In the genomic region with DNA sequence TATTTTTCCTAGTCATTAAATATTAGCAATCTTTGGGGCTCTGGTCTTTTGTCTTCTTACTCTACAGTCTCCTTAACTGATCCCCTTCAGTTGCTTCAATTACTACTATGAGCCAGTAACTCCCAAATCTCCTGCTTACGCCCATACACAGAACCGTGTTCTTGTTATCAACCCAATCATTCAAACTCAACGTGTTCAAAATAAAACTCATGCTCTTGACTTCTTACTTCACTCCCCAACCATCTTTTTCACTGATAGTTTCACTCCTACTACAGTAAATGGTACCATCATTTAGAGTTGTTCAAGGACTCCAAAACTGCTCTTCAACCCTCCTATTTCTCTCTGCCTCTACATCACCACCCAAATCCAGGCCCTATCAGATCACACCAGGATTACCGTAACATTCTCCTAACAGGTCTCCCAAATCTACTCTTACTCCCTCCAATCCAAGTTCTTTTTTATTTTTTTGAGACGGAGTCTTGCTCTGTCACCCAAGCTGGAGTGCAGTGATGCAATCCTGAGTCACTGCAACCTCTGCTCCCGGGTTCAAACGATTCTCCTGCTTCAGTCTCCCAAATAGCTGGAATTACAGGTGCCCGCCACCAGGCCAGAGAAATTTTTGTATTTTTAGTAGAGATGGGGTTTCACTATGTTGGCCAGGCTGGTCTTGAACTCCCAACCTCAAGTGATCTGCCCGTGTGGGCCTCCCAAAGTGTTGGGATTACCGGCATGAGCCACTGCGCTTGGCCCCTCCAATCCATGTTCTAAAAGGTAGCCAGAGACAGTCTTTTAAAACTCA, we compare ENCODE assay signal across 11 cellular contexts. TPM values are rescaled to one million over a fixed set of nuclear protein-coding genes. Genes with fewer than 3 reads are reported as not detected.
DNase-seq lines count a peak whose midpoint lies in the region; ATAC-seq and TF ChIP-seq lines count a peak whose summit lies in the region.
"Had no signal": no experiment of that assay in that cellular context is flagged by ENCODE, and none has a peak within 500 bp of the region (broad histone marks: within the 10 kb centered on the region; RNA-seq: fewer than 3 reads in every experiment).

No MANE protein-coding gene starts in this region.

- H3K27me3 Mint-ChIP-seq in brain, result peaks cover 8% of the 10 kb centered on the region
- H3K27me3 Mint-ChIP-seq in naive thymus-derived CD4-positive, alpha-beta T cell, result no peaks in the 10 kb centered on the region
- no peaks in the 10 kb centered on the region for H3K27me3 Mint-ChIP-seq in nephron progenitor cell (ENCODE audit: low read depth, poor library complexity)
- H3K27me3 Mint-ChIP-seq: naive B cell had no signal

- H3K4me1 ChIP-seq in naive thymus-derived CD4-positive, alpha-beta T cell (ENCODE audit: control insufficient read depth in 2 of 2, insufficient read depth in 2 of 2, low read length in 2 of 2), result peaks cover 25 to 31% of the 10 kb centered on the region in 2 donors

- no peak for TF ChIP-seq CTCF in brain (conservative IDR thresholded peaks at IDR 0.05)
- TF ChIP-seq CTCF in nephron progenitor cell (IDR thresholded peaks at IDR 0.05), result no peak

- H3K36me3 Mint-ChIP-seq in brain, result peaks cover 59% of the 10 kb centered on the region
- peaks cover 0 to 36% (median 25%) of the 10 kb centered on the region in 5 donors for H3K36me3 Mint-ChIP-seq in naive thymus-derived CD4-positive, alpha-beta T cell
- H3K36me3 Mint-ChIP-seq in nephron progenitor cell (ENCODE audit: low read depth), result peaks cover 37% of the 10 kb centered on the region

- ATAC-seq in naive thymus-derived CD4-positive, alpha-beta T cell, result no peak
- ATAC-seq in GM21381 (IDR thresholded peaks at IDR 0.05; ENCODE audit: unreplicated experiment), result no peak
- ATAC-seq: heart left ventricle had no signal

- H3K4me3 Mint-ChIP-seq in brain (peak overlapping the region; percentile 30 to 100 (median 98)), nephron progenitor cell (no peak overlapping the region)
- H3K4me3 Mint-ChIP-seq in naive thymus-derived CD4-positive, alpha-beta T cell, result peak overlapping the region in 9 of 10 donors; percentile 12 to 98 (median 39)

- intact Hi-C loops in naive thymus-derived CD4-positive, alpha-beta T cell (cut with micrococcal nuclease), result no loop called here

- H3K4me3 ChIP-seq in naive thymus-derived CD4-positive, alpha-beta T cell (ENCODE audit: low read length), result no peak overlapping the region

- H3K27ac Mint-ChIP-seq in brain (peak overlapping the region; percentile 4 to 95 (median 30)), nephron progenitor cell (no peak overlapping the region)
- peak overlapping the region in 4 of 9 donors; percentile 6 to 39 (median 23) for H3K27ac Mint-ChIP-seq in naive thymus-derived CD4-positive, alpha-beta T cell
- H3K27ac Mint-ChIP-seq: naive B cell had no signal

- peaks cover 4 to 29% (median 7%) of the 10 kb centered on the region in 3 experiments for H3K36me3 ChIP-seq in naive thymus-derived CD4-positive, alpha-beta T cell (ENCODE audit: control insufficient read depth in 2 of 3, insufficient read depth in 3 of 3, low read length in 3 of 3)

- H3K27ac ChIP-seq in naive thymus-derived CD4-positive, alpha-beta T cell (ENCODE audit: low read depth, low read length), result no peak overlapping the region

- DNase-seq in Daoy (ENCODE audit: low read depth) (peak; percentile 72), M059J (ENCODE audit: low read depth) (peak; percentile 75), D341Med (ENCODE audit: low spot score) (no peak), dedifferentiated amniotic fluid mesenchymal stem cell (ENCODE audit: extremely low spot score) (no peak), nephron progenitor cell (no peak)
- DNase-seq in naive thymus-derived CD4-positive, alpha-beta T cell, result no peak
- DNase-seq: heart left ventricle, naive B cell, NCI-H2171 had no signal

- no peaks in the 10 kb centered on the region for H3K27me3 ChIP-seq in naive thymus-derived CD4-positive, alpha-beta T cell (ENCODE audit: control insufficient read depth in 2 of 2, insufficient read depth in 2 of 2, low read length in 2 of 2)
- H3K27me3 ChIP-seq: heart left ventricle had no signal

- CTCF ChIA-PET in naive thymus-derived CD4-positive, alpha-beta T cell (lab: Charles Lee), result no interaction called here

- peaks cover 48% of the 10 kb centered on the region for H3K4me1 Mint-ChIP-seq in brain
- H3K4me1 Mint-ChIP-seq in naive thymus-derived CD4-positive, alpha-beta T cell, result peaks cover 34 to 66% (median 61%) of the 10 kb centered on the region in 7 donors
- peaks cover 64% of the 10 kb centered on the region for H3K4me1 Mint-ChIP-seq in nephron progenitor cell

- no peaks in the 10 kb centered on the region for H3K9me3 Mint-ChIP-seq in brain
- H3K9me3 Mint-ChIP-seq in naive thymus-derived CD4-positive, alpha-beta T cell, result no peaks in the 10 kb centered on the region
- no peaks in the 10 kb centered on the region for H3K9me3 Mint-ChIP-seq in nephron progenitor cell

- POLR2A ChIA-PET in naive thymus-derived CD4-positive, alpha-beta T cell (lab: Charles Lee), result no interaction called here

- no peaks in the 10 kb centered on the region for H3K9me3 ChIP-seq in naive thymus-derived CD4-positive, alpha-beta T cell (ENCODE audit: control insufficient read depth in 2 of 3, low read length in 3 of 3)
- H3K9me3 ChIP-seq: heart left ventricle had no signal

RNA-seq across cellular contexts. Expression of a gene that starts 3.0 kb away (rescaled TPM):
- 107 and 146 TPM in 2 replicates for total RNA-seq in Daoy (2014; rRNA removed; shearing (Covaris generic))
- total RNA-seq in M059J (2014; rRNA removed; shearing (Covaris generic)), result 83.6 and 87.2 TPM in 2 replicates
- polyA plus RNA-seq in brain (ENCODE audit: insufficient read depth, low read depth, low replicate concordance), result 150 TPM
- total RNA-seq in naive thymus-derived CD4-positive, alpha-beta T cell, result 100 to 1,000 TPM in 2 of 5 experiments, 10 to 100 TPM in 3; 70.2 to 175 (median 86.8) TPM
- polyA plus RNA-seq in naive thymus-derived CD4-positive, alpha-beta T cell, result 10 to 100 TPM; 48.6 to 49.5 TPM

RNA-seq across cellular contexts. Expression of a gene that starts 3.3 kb away (rescaled TPM):
- 34.9 and 59.5 TPM in 2 replicates for total RNA-seq in Daoy (2014; rRNA removed; shearing (Covaris generic))
- 20.9 and 30.3 TPM in 2 replicates for total RNA-seq in M059J (2014; rRNA removed; shearing (Covaris generic))
- 22.8 TPM for polyA plus RNA-seq in brain (ENCODE audit: insufficient read depth, low read depth, low replicate concordance)
- 10 to 100 TPM; 36.3 to 69.0 (median 60.2) TPM for total RNA-seq in naive thymus-derived CD4-positive, alpha-beta T cell
- 1 to 10 TPM; 9.3 to 9.6 TPM for polyA plus RNA-seq in naive thymus-derived CD4-positive, alpha-beta T cell

RNA-seq across cellular contexts. Expression of a gene that starts 56.6 kb away (rescaled TPM):
- total RNA-seq in Daoy (2014; rRNA removed; shearing (Covaris generic)), result 2.0 and 2.7 TPM in 2 replicates
- 0.49 and 2.9 TPM in 2 replicates for total RNA-seq in M059J (2014; rRNA removed; shearing (Covaris generic))
- 20.8 TPM for polyA plus RNA-seq in brain (ENCODE audit: insufficient read depth, low read depth, low replicate concordance)
- total RNA-seq in naive thymus-derived CD4-positive, alpha-beta T cell, result not detected
- polyA plus RNA-seq in naive thymus-derived CD4-positive, alpha-beta T cell, result under 1 TPM in 1 of 2 donors, not detected in 1; 0.25 TPM

Comparison
In these comparisons a context has a peak if more than half of its experiments do, and no peak if none do; other contexts are left out.
1. DNase-seq: peak in Daoy (single experiment) and M059J (single experiment); none in naive thymus-derived CD4-positive, alpha-beta T cell (0 of 9), D341Med (single experiment), dedifferentiated amniotic fluid mesenchymal stem cell (single experiment) and nephron progenitor cell (single experiment).